In the genomic region with DNA sequence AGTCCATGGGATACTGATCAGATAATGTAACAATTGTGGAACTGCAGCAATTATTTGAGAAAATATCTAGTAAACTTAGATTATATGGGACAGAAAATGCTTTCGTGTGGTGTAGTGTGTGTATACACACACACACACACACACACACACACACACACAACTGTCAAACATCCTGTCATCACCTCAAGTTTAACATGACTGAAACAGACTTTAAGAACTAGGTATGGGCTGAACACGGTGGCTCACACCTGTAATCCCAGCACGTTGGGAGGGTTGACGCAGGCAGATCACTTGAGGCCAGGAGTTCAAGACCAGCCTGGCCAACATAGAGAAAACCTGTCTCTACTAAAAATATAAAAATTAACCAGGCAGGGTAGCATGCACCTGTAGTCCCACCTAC, we compare ENCODE assay signal across 11 cellular contexts. TPM values are rescaled to one million over a fixed set of nuclear protein-coding genes. Genes with fewer than 3 reads are reported as not detected.
DNase-seq lines count a peak whose midpoint lies in the region; ATAC-seq lines count a peak whose summit lies in the region.
"Had no signal": no experiment of that assay in that cellular context is flagged by ENCODE, and none has a peak within 500 bp of the region (broad histone marks: within the 10 kb centered on the region; RNA-seq: fewer than 3 reads in every experiment).

No MANE protein-coding gene starts in this region.

- peak overlapping the region; percentile 81 for H3K4me3 Mint-ChIP-seq in activated CD8-positive, alpha-beta memory T cell treated with anti-CD3 and anti-CD28 coated beads, Interleukin-2, amount 10 ng/mL, durations not matched to agents 7 days and 5 days
- peak overlapping the region; percentile 86 for H3K4me3 Mint-ChIP-seq in T-helper 2 cell treated with Interferon-gamma antibody and Interleukin-4, amounts not matched to agents 5 μg/mL and 100 μg/mL, for 36 hours
- no peak overlapping the region for H3K4me3 Mint-ChIP-seq in dendritic cell treated with granulocyte-macrophage colony-stimulating factor and Interleukin-4, amounts not matched to agents 40 ng/mL and 50 ng/mL, for 4 days
- peak overlapping the region; percentile 82 for H3K4me3 Mint-ChIP-seq in stimulated activated naive CD8-positive, alpha-beta T cell treated with anti-CD3 and anti-CD28 coated beads, Interleukin-15, Interleukin-2, amounts not matched to agents 100 ng/mL and 50 ng/mL, for 24 hours
- H3K4me3 Mint-ChIP-seq: GM23338 had no signal

- peak; percentile 60 for DNase-seq in activated CD8-positive, alpha-beta memory T cell treated with anti-CD3 and anti-CD28 coated beads, Interleukin-2, amount 10 ng/mL, durations not matched to agents 7 days and 5 days
- DNase-seq in activated CD8-positive, alpha-beta memory T cell treated with anti-CD3 and anti-CD28 coated beads, Interleukin-2, amount 50 U/mL, for 48 hours = no peak
- DNase-seq in T-helper 2 cell treated with Interferon-gamma antibody and Interleukin-4, amounts not matched to agents 5 μg/mL and 100 μg/mL, for 36 hours (ENCODE audit: low spot score) = no peak
- DNase-seq in AML-193 (lab: John Stamatoyannopoulos, UW) = no peak
- DNase-seq in AG20443 (ENCODE audit: low spot score) = no peak
- DNase-seq: cortex of kidney, NCI-H2029 had no signal

- CTCF ChIA-PET in activated CD8-positive, alpha-beta memory T cell treated with anti-CD3 and anti-CD28 coated beads, Interleukin-2, amount 10 ng/mL, durations not matched to agents 7 days and 5 days (lab: Charles Lee) = interaction anchor here (1.0 kb wide), 2 partner anchors 9 to 12 kb away, joined by 4 to 5 read pairs; no protein-coding TSS in a partner anchor

- H3K9me3 Mint-ChIP-seq in activated CD8-positive, alpha-beta memory T cell treated with anti-CD3 and anti-CD28 coated beads, Interleukin-2, amount 10 ng/mL, durations not matched to agents 7 days and 5 days (ENCODE audit: low read depth) = no peaks in the 10 kb centered on the region
- H3K9me3 Mint-ChIP-seq in T-helper 2 cell treated with Interferon-gamma antibody and Interleukin-4, amounts not matched to agents 5 μg/mL and 100 μg/mL, for 36 hours = no peaks in the 10 kb centered on the region
- no peaks in the 10 kb centered on the region for H3K9me3 Mint-ChIP-seq in dendritic cell treated with granulocyte-macrophage colony-stimulating factor and Interleukin-4, amounts not matched to agents 40 ng/mL and 50 ng/mL, for 4 days
- H3K9me3 Mint-ChIP-seq in stimulated activated naive CD8-positive, alpha-beta T cell treated with anti-CD3 and anti-CD28 coated beads, Interleukin-15, Interleukin-2, amounts not matched to agents 100 ng/mL and 50 ng/mL, for 24 hours = no peaks in the 10 kb centered on the region
- H3K9me3 Mint-ChIP-seq: GM23338 had no signal

- peak overlapping the region; percentile 96 for H3K27ac Mint-ChIP-seq in activated CD8-positive, alpha-beta memory T cell treated with anti-CD3 and anti-CD28 coated beads, Interleukin-2, amount 10 ng/mL, durations not matched to agents 7 days and 5 days
- H3K27ac Mint-ChIP-seq in T-helper 2 cell treated with Interferon-gamma antibody and Interleukin-4, amounts not matched to agents 5 μg/mL and 100 μg/mL, for 36 hours = peak overlapping the region; percentile 94
- H3K27ac Mint-ChIP-seq in dendritic cell treated with granulocyte-macrophage colony-stimulating factor and Interleukin-4, amounts not matched to agents 40 ng/mL and 50 ng/mL, for 4 days = peak overlapping the region; percentile 87
- peak overlapping the region; percentile 96 for H3K27ac Mint-ChIP-seq in stimulated activated naive CD8-positive, alpha-beta T cell treated with anti-CD3 and anti-CD28 coated beads, Interleukin-15, Interleukin-2, amounts not matched to agents 100 ng/mL and 50 ng/mL, for 24 hours
- H3K27ac Mint-ChIP-seq: GM23338 had no signal

- H3K36me3 Mint-ChIP-seq in activated CD8-positive, alpha-beta memory T cell treated with anti-CD3 and anti-CD28 coated beads, Interleukin-2, amount 10 ng/mL, durations not matched to agents 7 days and 5 days = peaks cover 25% of the 10 kb centered on the region
- peaks cover 29% of the 10 kb centered on the region for H3K36me3 Mint-ChIP-seq in T-helper 2 cell treated with Interferon-gamma antibody and Interleukin-4, amounts not matched to agents 5 μg/mL and 100 μg/mL, for 36 hours (ENCODE audit: low read depth)
- H3K36me3 Mint-ChIP-seq in dendritic cell treated with granulocyte-macrophage colony-stimulating factor and Interleukin-4, amounts not matched to agents 40 ng/mL and 50 ng/mL, for 4 days (ENCODE audit: low read depth) = peaks cover 35% of the 10 kb centered on the region
- H3K36me3 Mint-ChIP-seq in stimulated activated naive CD8-positive, alpha-beta T cell treated with anti-CD3 and anti-CD28 coated beads, Interleukin-15, Interleukin-2, amounts not matched to agents 100 ng/mL and 50 ng/mL, for 24 hours (ENCODE audit: low read depth) = peaks cover 33% of the 10 kb centered on the region

- intact Hi-C loops in dendritic cell treated with granulocyte-macrophage colony-stimulating factor and Interleukin-4, amounts not matched to agents 40 ng/mL and 50 ng/mL, for 4 days (cut with micrococcal nuclease) = loop anchor here (5.0 kb wide), 2 partner anchors 50 to 370 kb away; no protein-coding TSS in a partner anchor

- peaks cover 25% of the 10 kb centered on the region for H3K4me1 Mint-ChIP-seq in activated CD8-positive, alpha-beta memory T cell treated with anti-CD3 and anti-CD28 coated beads, Interleukin-2, amount 10 ng/mL, durations not matched to agents 7 days and 5 days
- H3K4me1 Mint-ChIP-seq in T-helper 2 cell treated with Interferon-gamma antibody and Interleukin-4, amounts not matched to agents 5 μg/mL and 100 μg/mL, for 36 hours (ENCODE audit: low read depth) = peaks cover 24% of the 10 kb centered on the region
- H3K4me1 Mint-ChIP-seq in dendritic cell treated with granulocyte-macrophage colony-stimulating factor and Interleukin-4, amounts not matched to agents 40 ng/mL and 50 ng/mL, for 4 days (ENCODE audit: low read depth) = peaks cover 28% of the 10 kb centered on the region
- H3K4me1 Mint-ChIP-seq in stimulated activated naive CD8-positive, alpha-beta T cell treated with anti-CD3 and anti-CD28 coated beads, Interleukin-15, Interleukin-2, amounts not matched to agents 100 ng/mL and 50 ng/mL, for 24 hours (ENCODE audit: low read depth) = peaks cover 39% of the 10 kb centered on the region

- no peaks in the 10 kb centered on the region for H3K27me3 Mint-ChIP-seq in activated CD8-positive, alpha-beta memory T cell treated with anti-CD3 and anti-CD28 coated beads, Interleukin-2, amount 10 ng/mL, durations not matched to agents 7 days and 5 days
- no peaks in the 10 kb centered on the region for H3K27me3 Mint-ChIP-seq in T-helper 2 cell treated with Interferon-gamma antibody and Interleukin-4, amounts not matched to agents 5 μg/mL and 100 μg/mL, for 36 hours (ENCODE audit: low read depth)
- no peaks in the 10 kb centered on the region for H3K27me3 Mint-ChIP-seq in dendritic cell treated with granulocyte-macrophage colony-stimulating factor and Interleukin-4, amounts not matched to agents 40 ng/mL and 50 ng/mL, for 4 days
- H3K27me3 Mint-ChIP-seq in stimulated activated naive CD8-positive, alpha-beta T cell treated with anti-CD3 and anti-CD28 coated beads, Interleukin-15, Interleukin-2, amounts not matched to agents 100 ng/mL and 50 ng/mL, for 24 hours = no peaks in the 10 kb centered on the region

- ATAC-seq in activated CD8-positive, alpha-beta memory T cell treated with anti-CD3 and anti-CD28 coated beads, Interleukin-2, amount 10 ng/mL, durations not matched to agents 7 days and 5 days = peak; percentile 26
- ATAC-seq in HG03175 (IDR thresholded peaks at IDR 0.05; ENCODE audit: unreplicated experiment) = no peak

RNA-seq across cellular contexts. Expression of gene EVI2A, which starts 0.5 kb away (rescaled TPM):
- total RNA-seq in activated CD8-positive, alpha-beta memory T cell treated with anti-CD3 and anti-CD28 coated beads, Interleukin-2, amount 10 ng/mL, durations not matched to agents 7 days and 5 days = 10 to 100 TPM; 37.3 to 45.9 TPM
- total RNA-seq: GM23338 had no signal

RNA-seq across cellular contexts. Expression of gene EVI2B, which starts 8.1 kb away (rescaled TPM):
- 10 to 100 TPM; 49.4 to 51.5 TPM for total RNA-seq in activated CD8-positive, alpha-beta memory T cell treated with anti-CD3 and anti-CD28 coated beads, Interleukin-2, amount 10 ng/mL, durations not matched to agents 7 days and 5 days
- total RNA-seq: GM23338 had no signal

RNA-seq across cellular contexts. Expression of gene OMG, which starts 24.9 kb away (rescaled TPM):
- under 1 TPM; 0.54 to 0.96 TPM for total RNA-seq in activated CD8-positive, alpha-beta memory T cell treated with anti-CD3 and anti-CD28 coated beads, Interleukin-2, amount 10 ng/mL, durations not matched to agents 7 days and 5 days
- total RNA-seq: GM23338 had no signal
